In the genomic region with DNA sequence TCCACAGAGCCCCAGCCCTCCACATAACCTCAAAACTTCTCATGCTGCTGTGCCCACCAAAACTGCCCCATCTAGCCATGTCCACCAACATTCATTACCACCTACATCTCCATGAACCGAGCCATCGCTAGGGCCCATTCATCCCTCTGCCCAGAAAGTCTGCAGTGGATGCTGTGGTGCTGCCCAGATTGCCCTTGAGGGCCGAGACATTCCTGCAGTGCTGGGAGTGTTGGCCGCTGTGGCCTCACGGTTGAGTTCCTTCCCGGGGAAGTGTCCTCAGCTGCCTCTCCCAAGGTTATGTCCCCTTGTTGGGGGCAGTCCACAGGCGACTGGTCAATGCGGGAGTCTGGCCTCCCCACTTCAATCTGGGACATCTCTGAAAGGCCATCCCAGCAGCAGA, we compare ENCODE assay signal across 2 cellular contexts.
A peak's percentile ranks its signal among the peaks of the same experiment; 100 is the strongest.
TF ChIP-seq lines count a peak whose summit lies in the region.

No MANE protein-coding gene starts in this region.

TF ChIP-seq in WTC11, 78 proteins besides CTCF, POLR2A, EP300 and RAD21:
- TF ChIP-seq ZNF138 (CRISPR knock-in tag; conservative IDR thresholded peaks at IDR 0.05), result no peak
- peak; percentile 81 for TF ChIP-seq ZNF317 (CRISPR knock-in tag; IDR thresholded peaks at IDR 0.05; ENCODE audit: borderline replicate concordance, low read depth)
- TF ChIP-seq SP1 (CRISPR knock-in tag; conservative IDR thresholded peaks at IDR 0.05), result no peak

TF ChIP-seq in H1, 55 proteins besides CTCF, POLR2A, EP300 and RAD21:
- TF ChIP-seq SP4 (IDR thresholded peaks at IDR 0.05; ENCODE audit: low read length) (no peak), SAP30 (IDR thresholded peaks at IDR 0.05; ENCODE audit: insufficient read depth, insufficient replicate concordance, low read length) (no peak), RBBP5 (IDR thresholded peaks at IDR 0.05; ENCODE audit: borderline replicate concordance, low read depth, low read length) (no peak), TBP (IDR thresholded peaks at IDR 0.05; ENCODE audit: low read depth, low read length) (no peak), HDAC6 (IDR thresholded peaks at IDR 0.05; ENCODE audit: low read depth, low read length) (no peak), SIX5 (IDR thresholded peaks at IDR 0.05; ENCODE audit: low read depth, low read length) (no peak)
- TF ChIP-seq, protein P1, sequence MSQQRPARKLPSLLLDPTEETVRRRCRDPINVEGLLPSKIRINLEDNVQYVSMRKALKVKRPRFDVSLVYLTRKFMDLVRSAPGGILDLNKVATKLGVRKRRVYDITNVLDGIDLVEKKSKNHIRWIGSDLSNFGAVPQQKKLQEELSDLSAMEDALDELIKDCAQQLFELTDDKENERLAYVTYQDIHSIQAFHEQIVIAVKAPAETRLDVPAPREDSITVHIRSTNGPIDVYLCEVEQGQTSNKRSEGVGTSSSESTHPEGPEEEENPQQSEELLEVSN (IDR thresholded peaks at IDR 0.05), result no peak
